Comparison of ENCODE assay signal across 30 cellular contexts in the genomic region with DNA sequence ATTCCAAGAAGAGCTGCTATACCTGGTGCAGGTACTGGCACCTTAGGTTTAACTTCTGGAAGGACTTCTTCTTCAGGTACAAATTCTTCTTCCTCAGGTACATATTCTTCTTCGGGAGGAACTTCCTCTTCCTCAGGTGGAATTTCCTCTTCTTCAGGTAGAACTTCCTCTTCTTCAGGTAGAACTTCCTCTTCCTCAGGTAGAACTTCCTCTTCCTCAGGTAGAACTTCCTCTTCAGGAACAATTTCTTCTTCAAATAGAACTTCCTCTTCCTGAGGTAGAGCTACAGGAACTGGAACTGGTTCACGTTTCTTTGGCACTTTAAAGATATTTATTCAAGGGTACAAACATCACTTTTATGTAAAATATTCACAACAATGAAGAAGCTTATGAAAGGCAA.
"Had no signal": no experiment of that assay in that cellular context is flagged by ENCODE, and none has a peak within 500 bp of the region (broad histone marks: within the 10 kb centered on the region; RNA-seq: fewer than 3 reads in every experiment).

No MANE protein-coding gene starts in this region.

- H3K9me3 ChIP-seq: breast epithelium, MG63, Peyer's patch, SJCRH30, SK-N-SH had no signal

- H3K27me3 Mint-ChIP-seq: activated CD4-positive, alpha-beta T cell treated with anti-CD3 and anti-CD28 coated beads for 36 hours; activated naive CD4-positive, alpha-beta T cell treated with anti-CD3 and anti-CD28 coated beads, Interleukin-2, amount 10 ng/mL, durations not matched to agents 7 days and 5 days; T-helper 17 cell had no signal

- H3K4me1 Mint-ChIP-seq: activated CD4-positive, alpha-beta memory T cell treated with anti-CD3 and anti-CD28 coated beads, Interleukin-2, amount 10 ng/mL, durations not matched to agents 7 days and 5 days; T-helper 17 cell had no signal

- H3K4me1 ChIP-seq: breast epithelium, Peyer's patch, SJCRH30 had no signal

- H3K4me3 ChIP-seq: breast epithelium, MG63, Peyer's patch, SJCRH30 had no signal

- H3K27me3 ChIP-seq: breast epithelium, Peyer's patch, SJCRH30 had no signal

- H3K9me3 Mint-ChIP-seq: activated CD4-positive, alpha-beta memory T cell treated with anti-CD3 and anti-CD28 coated beads, Interleukin-2, amount 10 ng/mL, durations not matched to agents 7 days and 5 days; activated naive CD4-positive, alpha-beta T cell treated with anti-CD3 and anti-CD28 coated beads, Interleukin-2, amount 10 ng/mL, durations not matched to agents 7 days and 5 days; activated T-helper 2 cell treated with anti-CD3 and anti-CD28 coated beads, Interferon-gamma antibody, Interleukin-2, Interleukin-4, amounts not matched to agents 10 μg/mL and 5 μg/mL and 100 μg/mL, durations not matched to agents 14 hours and 24 hours and 36 hours had no signal

- H3K36me3 Mint-ChIP-seq: activated naive CD4-positive, alpha-beta T cell treated with anti-CD3 and anti-CD28 coated beads, Interleukin-2, amount 10 ng/mL, durations not matched to agents 7 days and 5 days had no signal

- H3K27ac Mint-ChIP-seq: activated CD4-positive, alpha-beta memory T cell treated with anti-CD3 and anti-CD28 coated beads, Interleukin-2, amount 10 ng/mL, durations not matched to agents 7 days and 5 days; activated CD4-positive, alpha-beta T cell treated with anti-CD3 and anti-CD28 coated beads for 36 hours; activated naive CD4-positive, alpha-beta T cell treated with anti-CD3 and anti-CD28 coated beads, Interleukin-2, amount 10 ng/mL, durations not matched to agents 7 days and 5 days; activated T-helper 2 cell treated with anti-CD3 and anti-CD28 coated beads, Interferon-gamma antibody, Interleukin-2, Interleukin-4, amounts not matched to agents 10 μg/mL and 5 μg/mL and 100 μg/mL, durations not matched to agents 14 hours and 24 hours and 36 hours; T-helper 17 cell had no signal

- H3K4me2 ChIP-seq: KMS-11, SK-N-SH had no signal

- H3K4me3 Mint-ChIP-seq: activated CD4-positive, alpha-beta memory T cell treated with anti-CD3 and anti-CD28 coated beads, Interleukin-2, amount 10 ng/mL, durations not matched to agents 7 days and 5 days; activated CD4-positive, alpha-beta T cell treated with anti-CD3 and anti-CD28 coated beads for 36 hours; activated naive CD4-positive, alpha-beta T cell treated with anti-CD3 and anti-CD28 coated beads, Interleukin-2, amount 10 ng/mL, durations not matched to agents 7 days and 5 days; T-helper 17 cell had no signal

- H3K36me3 ChIP-seq: breast epithelium, MG63, Peyer's patch had no signal

- H3K27ac ChIP-seq: breast epithelium, KMS-11, Peyer's patch, RWPE1, SJCRH30 had no signal

- ATAC-seq: activated CD4-positive, alpha-beta T cell treated with anti-CD3 and anti-CD28 coated beads for 36 hours; T-helper 17 cell had no signal

- H3K9ac ChIP-seq: KMS-11, SK-N-SH had no signal

- DNase-seq: activated CD4-positive, alpha-beta memory T cell treated with anti-CD3 and anti-CD28 coated beads, Interleukin-2, amount 10 ng/mL, durations not matched to agents 7 days and 5 days; activated CD4-positive, alpha-beta T cell treated with anti-CD3 and anti-CD28 coated beads for 36 hours; activated CD4-positive, alpha-beta T cell treated with anti-CD3 and anti-CD28 coated beads, Interleukin-2, amount 50 U/mL, for 1 hour; activated CD4-positive, CD25-positive, alpha-beta regulatory T cell; activated gamma-delta T cell treated with Interleukin-2 at 50 U/mL for 16 hours; activated naive CD4-positive, alpha-beta T cell treated with anti-CD3 and anti-CD28 coated beads, Interleukin-2, amount 10 ng/mL, durations not matched to agents 7 days and 5 days; activated T-cell treated with anti-CD3 and anti-CD28 coated beads for 4 hours; activated T-cell treated with anti-CD3 and anti-CD28 coated beads, Interleukin-2, amount 50 U/mL, for 48 hours; aorta; central memory CD4-positive, alpha-beta T cell; MG63; MV-4-11; NCI-H1092 treated with DMSO at 0.1 percent for 48 hours; NCI-H1417 treated with DMSO at 0.1 percent for 48 hours; NCI-H1694; NCI-H2029 treated with DMSO at 0.1 percent for 48 hours; NCI-H345; NCI-H510A; NCI-H526 treated with DMSO at 0.1 percent for 48 hours; NCI-H82; Peyer's patch; Right ventricle myocardium superior; SJCRH30; SK-N-SH; T-helper 17 cell; T-helper 9 cell had no signal
